Comparison of ENCODE assay signal across 7 cellular contexts in genomic region chr6:20564269-20564668, GRCh38. TPM values are rescaled to one million over a fixed set of nuclear protein-coding genes. Genes with fewer than 3 reads are reported as not detected.
DNase-seq lines count a peak whose midpoint lies in the region; ATAC-seq, FAIRE-seq and TF ChIP-seq lines count a peak whose summit lies in the region.

No MANE protein-coding gene starts in this region.

- FAIRE-seq in G401.6 (lab: Jason Lieb, UNC) (peak; percentile 98), K562 (lab: Jason Lieb, UNC) (peak; percentile 69)

- CTCF ChIA-PET in K562 (lab: Yijun Ruan, JAX; ENCODE audit: low intra/inter-chr PET ratio): interaction anchor here (0.6 to 3.4 kb wide), 3 partner anchors 273 to 1025 kb away, joined by 3 to 23 read pairs (median 4); no protein-coding TSS in a partner anchor

- ATAC-seq in K562: no peak

- peak; percentile 74 to 78 for TF ChIP-seq RAD21 in K562 (CRISPR knock-in tag; conservative IDR thresholded peaks at IDR 0.05 in 1 of 2, IDR thresholded peaks at IDR 0.05 in 1 of 2)

- no peaks in the 10 kb centered on the region for H3K27me3 ChIP-seq in K562 (ENCODE audit: control insufficient read depth in 2 of 2, insufficient read depth in 2 of 2, low read length in 2 of 2)

- no peak for TF ChIP-seq EP300 in K562 (IDR thresholded peaks at IDR 0.05; ENCODE audit: low read length)

- in situ Hi-C loops in K562 (cut with MboI): loop anchor here (5.0 kb wide), 1 partner anchor 1038 kb away; no protein-coding TSS in a partner anchor

- BruUV-seq in K562 (replicated peaks; lab: Mats Ljungman, UMichigan): no TSS peak

- peak in 1 of 3 experiments; percentile 72; a peak in 2 of 6 replicates for TF ChIP-seq CTCF in K562 (IDR thresholded peaks at IDR 0.05 in 2 of 3, conservative IDR thresholded peaks at IDR 0.05 in 1 of 3; ENCODE audit: insufficient read depth in 2 of 3, low read depth in 1 of 3, low read length in 3 of 3)

- no peaks in the 10 kb centered on the region for H3K9me3 ChIP-seq in K562 (replicated peaks; ENCODE audit: control insufficient read depth, insufficient read depth, low read depth, low read length)

- H3K4me1 ChIP-seq in K562 (replicated peaks in 1 of 2; ENCODE audit: control insufficient read depth in 2 of 2, insufficient read depth in 2 of 2, low read length in 2 of 2): no peaks in the 10 kb centered on the region

- no peaks in the 10 kb centered on the region for H4K20me1 ChIP-seq in K562 (replicated peaks; ENCODE audit: control insufficient read depth, insufficient read depth, low read length)

- no peak overlapping the region for H3K27ac ChIP-seq in K562 (ENCODE audit: extremely low read depth, low read depth, low read length)

- peaks cover 4% of the 10 kb centered on the region; the same call in 1 of the 3 replicates for H3K36me3 ChIP-seq in K562 (ENCODE audit: control insufficient read depth, insufficient read depth, low read length)

- H3K79me2 ChIP-seq in K562 (ENCODE audit: control insufficient read depth, insufficient read depth, low read length): no peaks in the 10 kb centered on the region

- H3K4me3 ChIP-seq in K562: no peak overlapping the region

- no peak overlapping the region for H2AFZ ChIP-seq in K562 (ENCODE audit: low read depth, low read length)

- no peaks in the 10 kb centered on the region for H3K9me1 ChIP-seq in K562 (ENCODE audit: control insufficient read depth, insufficient read depth, low read length)

- no peak overlapping the region for H3K9ac ChIP-seq in K562 (ENCODE audit: insufficient read depth in 1 of 2, low read depth in 2 of 2, low read length in 2 of 2)

- intact Hi-C loops in K562 (cut with micrococcal nuclease): loop anchor here (1.0 to 2.0 kb wide), 2 partner anchors 343 to 1025 kb away; no protein-coding TSS in a partner anchor

- no peak overlapping the region for H3K4me2 ChIP-seq in K562 (ENCODE audit: insufficient read depth, low read length)

- POLR2A ChIA-PET in K562 (lab: Yijun Ruan, JAX): no interaction called here

- TF ChIP-seq POLR2A in K562 (conservative IDR thresholded peaks at IDR 0.05): no peak

- peak; percentile 41 for DNase-seq in M059J (ENCODE audit: low read depth)
- DNase-seq in K562 (ENCODE audit: extremely low read depth in 1 of 4, low spot score in 3 of 4): peak in 2 of 4 experiments; percentile 25 to 27
- DNase-seq in midbrain (lab: John Stamatoyannopoulos, UW): peak; percentile 17
- no peak for DNase-seq in stimulated activated CD4-positive, alpha-beta T cell treated with anti-CD3 and anti-CD28 coated beads, Interleukin-2, amount 100 ng/mL, for 48 hours
- DNase-seq in activated T-cell treated with anti-CD3 and anti-CD28 coated beads, Interleukin-2, amount 50 U/mL, for 48 hours: no peak
- DNase-seq in NOMO-1 treated with dmso at 0.1 percent for 144 hours (lab: John Stamatoyannopoulos, UW; ENCODE audit: unreplicated experiment): no peak

TF ChIP-seq in K562, 482 proteins besides CTCF, POLR2A, EP300 and RAD21:
- peak; percentile 45; the same call in 1 of the 2 replicates for TF ChIP-seq ARID3A (IDR thresholded peaks at IDR 0.05; ENCODE audit: borderline replicate concordance, low read depth, low read length)
- 0 out of 2 replicates have a peak, but pooled peaks have one; percentile 59 for TF ChIP-seq DEAF1 (CRISPR knock-in tag; IDR thresholded peaks at IDR 0.05)
- TF ChIP-seq GABPB2 (CRISPR knock-in tag; conservative IDR thresholded peaks at IDR 0.05): no peak
- TF ChIP-seq HDAC8 (tag; IDR thresholded peaks at IDR 0.05): no peak

RNA-seq across cellular contexts. Expression of gene CDKAL1, which starts 30.0 kb away (rescaled TPM):
- 25.7 and 36.4 TPM in 2 replicates for total RNA-seq in M059J (2014; rRNA removed; shearing (Covaris generic))
- total RNA-seq in K562 (2011; cell fraction: chromatin; rRNA removed; ENCODE audit: low replicate concordance): 40.8 and 117 TPM in 2 replicates
- total RNA-seq in K562 (2011; cell fraction: nucleolus; rRNA removed): 24.3 and 27.0 TPM in 2 replicates
- total RNA-seq in K562 (2011; cell fraction: nucleoplasm; rRNA removed): 53.2 and 70.2 TPM in 2 replicates
- 23.5 and 28.7 TPM in 2 replicates for total RNA-seq in K562 (2014; rRNA removed)
- total RNA-seq in K562 (2014; rRNA removed; fragmentation: Illumina TruSeq; extraction: Trizol): 36.3 and 40.3 TPM in 2 replicates
- 32.2 and 34.2 TPM in 2 replicates for total RNA-seq in K562 (2015; rRNA removed; fragmentation: Illumina TruSeq; extraction: Trizol)
- total RNA-seq in K562 (2021): 24.5 and 26.8 TPM in 2 replicates
- 16.8 and 18.1 TPM in 2 replicates for polyA plus RNA-seq in K562 (2011; rRNA removed)
- 7.9 and 9.9 TPM in 2 replicates for polyA plus RNA-seq in K562 (2011; cell fraction: cytosol; rRNA removed)
- 11.9 and 13.9 TPM in 2 replicates for polyA plus RNA-seq in K562 (2011; cell fraction: nucleus; rRNA removed)
- polyA plus RNA-seq in K562 (2012): 12.7 and 14.4 TPM in 2 replicates
- polyA plus RNA-seq in K562 (2014; fragmentation: Illumina TruSeq; extraction: Trizol): 18.5 and 20.1 TPM in 2 replicates
- polyA plus RNA-seq in K562 (2014; fragmentation: Nextera tagmentation; extraction: Ambion mirVana): 10 to 100 TPM; 15.5 to 16.4 TPM
- 11.2 TPM in 2 replicates for polyA plus RNA-seq in K562 (2014; rRNA removed)
- polyA minus RNA-seq in K562 (2011; rRNA and poly(A)+ RNA removed): 46.4 and 59.0 TPM in 2 replicates
- polyA minus RNA-seq in K562 (2011; cell fraction: cytosol; rRNA and poly(A)+ RNA removed): 25.3 and 27.7 TPM in 2 replicates
- polyA minus RNA-seq in K562 (2011; cell fraction: nucleus; rRNA and poly(A)+ RNA removed): 28.4 and 48.3 TPM in 2 replicates

Comparison
In these comparisons a context has a peak if more than half of its experiments do, and no peak if none do; other contexts are left out.
1. DNase-seq: peak in M059J (single experiment) and midbrain (single experiment); none in stimulated activated CD4-positive, alpha-beta T cell treated with anti-CD3 and anti-CD28 coated beads, Interleukin-2, amount 100 ng/mL, for 48 hours (0 of 2), activated T-cell treated with anti-CD3 and anti-CD28 coated beads, Interleukin-2, amount 50 U/mL, for 48 hours (0 of 2) and NOMO-1 treated with dmso at 0.1 percent for 144 hours (single experiment).